Comparison of ENCODE assay signal across 28 cellular contexts in the genomic region with DNA sequence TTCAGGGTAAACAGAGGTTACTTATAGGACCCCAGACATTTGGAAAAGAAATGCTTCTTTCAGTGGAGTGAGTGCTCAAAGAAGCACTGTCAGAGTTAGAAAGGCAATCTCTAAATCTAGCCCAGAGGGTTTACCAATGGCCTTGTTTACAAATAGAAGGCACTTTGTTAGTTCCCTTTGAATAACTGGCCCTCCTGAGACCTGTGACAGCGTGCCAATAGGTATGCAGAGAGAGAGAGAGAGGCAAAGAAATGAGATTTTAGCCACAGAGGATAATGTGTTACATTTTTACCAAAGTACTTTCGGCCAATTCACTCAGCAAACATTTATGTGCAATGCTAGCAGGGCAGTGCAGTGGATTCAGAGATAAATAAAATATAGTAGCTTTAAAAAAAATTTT. TPM values are rescaled to one million over a fixed set of nuclear protein-coding genes. Genes with fewer than 3 reads are reported as not detected.
"Had no signal": no experiment of that assay in that cellular context is flagged by ENCODE, and none has a peak within 500 bp of the region (broad histone marks: within the 10 kb centered on the region; RNA-seq: fewer than 3 reads in every experiment).

No MANE protein-coding gene starts in this region.

- H3K27me3 Mint-ChIP-seq: stimulated activated naive CD8-positive, alpha-beta T cell treated with anti-CD3 and anti-CD28 coated beads, Interleukin-15, amount 100 ng/mL, for 72 hours had no signal

- H3K27ac ChIP-seq: hepatocyte, neutrophil, sigmoid colon, skin epidermis, testis, tibial nerve, upper lobe of right lung, vagina had no signal

- H3K9me3 Mint-ChIP-seq: endodermal cell; naive thymus-derived CD8-positive, alpha-beta T cell; stimulated activated naive B cell treated with anti-CD40 and anti-IgM and Interleukin-4, amounts not matched to agents 10 μg/mL and 1 μg/mL and 100 μg/mL, for 72 hours; stimulated activated naive CD8-positive, alpha-beta T cell treated with anti-CD3 and anti-CD28 coated beads, Interleukin-15, amount 100 ng/mL, for 72 hours had no signal

- H3K27me3 ChIP-seq: hepatocyte, neutrophil, sigmoid colon, testis, tibial nerve, upper lobe of right lung, vagina had no signal

- H3K79me2 ChIP-seq: hepatocyte had no signal

- ATAC-seq: left colon; mucosa of descending colon; naive thymus-derived CD8-positive, alpha-beta T cell; stimulated activated naive B cell treated with anti-CD40 and anti-IgM and Interleukin-4, amounts not matched to agents 10 μg/mL and 1 μg/mL and 100 μg/mL, for 72 hours; stimulated activated naive CD8-positive, alpha-beta T cell treated with anti-CD3 and anti-CD28 coated beads, Interleukin-15, amount 100 ng/mL, for 72 hours; upper lobe of right lung had no signal

- H3K4me3 Mint-ChIP-seq: endodermal cell; naive thymus-derived CD8-positive, alpha-beta T cell; stimulated activated naive B cell treated with anti-CD40 and anti-IgM and Interleukin-4, amounts not matched to agents 10 μg/mL and 1 μg/mL and 100 μg/mL, for 72 hours; stimulated activated naive CD8-positive, alpha-beta T cell treated with anti-CD3 and anti-CD28 coated beads, Interleukin-15, amount 100 ng/mL, for 72 hours had no signal

- H3K9me3 ChIP-seq: mucosa of descending colon, neutrophil, sigmoid colon, testis, tibial nerve, upper lobe of right lung, vagina had no signal

- H3K4me2 ChIP-seq: hepatocyte had no signal

- H3K4me3 ChIP-seq: hepatocyte, mucosa of descending colon, sigmoid colon, skin epidermis, testis, tibial nerve, upper lobe of right lung, vagina had no signal

- H3K27ac Mint-ChIP-seq: endodermal cell; naive thymus-derived CD8-positive, alpha-beta T cell; stimulated activated naive B cell treated with anti-CD40 and anti-IgM and Interleukin-4, amounts not matched to agents 10 μg/mL and 1 μg/mL and 100 μg/mL, for 72 hours; stimulated activated naive CD8-positive, alpha-beta T cell treated with anti-CD3 and anti-CD28 coated beads, Interleukin-15, amount 100 ng/mL, for 72 hours had no signal

- H3K4me1 ChIP-seq: testis, tibial nerve, upper lobe of right lung, vagina had no signal

- H3K36me3 Mint-ChIP-seq: naive thymus-derived CD8-positive, alpha-beta T cell; stimulated activated naive B cell treated with anti-CD40 and anti-IgM and Interleukin-4, amounts not matched to agents 10 μg/mL and 1 μg/mL and 100 μg/mL, for 72 hours had no signal

- H3K4me1 Mint-ChIP-seq: naive thymus-derived CD8-positive, alpha-beta T cell; stimulated activated naive B cell treated with anti-CD40 and anti-IgM and Interleukin-4, amounts not matched to agents 10 μg/mL and 1 μg/mL and 100 μg/mL, for 72 hours; stimulated activated naive CD8-positive, alpha-beta T cell treated with anti-CD3 and anti-CD28 coated beads, Interleukin-15, amount 100 ng/mL, for 72 hours had no signal

- DNase-seq: effector CD4-positive, alpha-beta T cell; endodermal cell; erythroblast; foreskin melanocyte; head of caudate nucleus; left colon; mucosa of descending colon; naive thymus-derived CD8-positive, alpha-beta T cell; posterior cingulate gyrus; sigmoid colon; stimulated activated CD4-positive, alpha-beta T cell treated with anti-CD3 and anti-CD28 coated beads, Interleukin-2, amount 100 ng/mL, for 24 hours; stimulated activated CD4-positive, alpha-beta T cell treated with anti-CD3 and anti-CD28 coated beads, Interleukin-4, amount 100 ng/mL, for 4 hours; stimulated activated naive B cell treated with anti-CD40 and anti-IgM and Interleukin-4, amounts not matched to agents 10 μg/mL and 1 μg/mL and 100 μg/mL, for 72 hours; stimulated activated naive CD8-positive, alpha-beta T cell treated with anti-CD3 and anti-CD28 coated beads, Interleukin-15, amount 100 ng/mL, for 72 hours; testis; upper lobe of right lung had no signal

- H3K36me3 ChIP-seq: neutrophil, sigmoid colon, tibial nerve, upper lobe of right lung, vagina had no signal

RNA-seq across cellular contexts. Expression of gene TPH2, which starts 41.9 kb away (rescaled TPM):
- total RNA-seq: dermis microvascular lymphatic vessel endothelial cell; endothelial cell of umbilical vein; hepatocyte; kidney epithelial cell; left colon; liver; lung microvascular endothelial cell; naive thymus-derived CD8-positive, alpha-beta T cell; pulmonary artery endothelial cell; subcutaneous adipose tissue; tibial nerve; upper lobe of right lung; vagina had no signal
- polyA plus RNA-seq: endothelial cell of umbilical vein; hepatocyte; liver; naive thymus-derived CD8-positive, alpha-beta T cell; sigmoid colon had no signal
